ENCODE assay signal across 12 cellular contexts in the genomic region with DNA sequence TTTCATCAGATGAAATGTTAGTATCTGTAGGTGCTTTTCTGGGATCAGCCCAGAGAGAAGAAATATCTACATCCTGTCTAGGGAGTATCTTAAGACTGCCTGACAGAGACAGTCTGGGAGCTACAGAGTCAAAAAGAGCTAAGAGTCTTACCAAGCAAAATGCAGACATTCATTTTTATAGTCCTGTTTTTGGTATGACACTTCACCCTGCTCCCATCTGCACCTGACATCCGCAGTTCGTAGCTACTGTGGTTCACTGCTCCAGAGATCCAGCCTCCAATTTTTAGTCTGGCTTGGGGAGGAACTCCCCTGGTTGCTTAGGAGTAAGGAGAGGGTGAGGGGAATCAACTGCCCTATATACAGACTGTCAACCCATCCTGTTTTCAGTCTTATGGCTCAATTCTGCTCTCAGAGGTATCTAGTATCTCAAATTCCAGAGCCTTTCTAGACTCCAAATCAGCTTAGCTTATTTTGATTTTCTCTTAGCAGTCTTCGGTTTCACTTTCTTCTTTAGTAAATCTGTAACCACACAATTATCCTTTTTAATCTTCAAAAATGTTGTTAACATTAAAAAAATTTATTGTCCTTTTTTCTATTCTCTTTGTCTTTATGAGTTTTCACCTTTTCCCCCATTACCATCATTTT.
DNase-seq lines count a peak whose midpoint lies in the region; ATAC-seq and TF ChIP-seq lines count a peak whose summit lies in the region.
"Had no signal": no experiment of that assay in that cellular context is flagged by ENCODE, and none has a peak within 500 bp of the region (broad histone marks: within the 10 kb centered on the region; RNA-seq: fewer than 3 reads in every experiment).

No MANE protein-coding gene starts in this region.

- H3K27me3 Mint-ChIP-seq in activated CD4-positive, alpha-beta T cell treated with anti-CD3 and anti-CD28 coated beads for 36 hours, result peaks cover 34% of the 10 kb centered on the region
- no peaks in the 10 kb centered on the region for H3K27me3 Mint-ChIP-seq in nephron (ENCODE audit: low read depth)
- peaks cover 7% of the 10 kb centered on the region for H3K27me3 Mint-ChIP-seq in nephron progenitor cell (ENCODE audit: low read depth, poor library complexity)

- peak; percentile 18 for DNase-seq in activated CD4-positive, alpha-beta T cell treated with anti-CD3 and anti-CD28 coated beads for 36 hours
- DNase-seq in activated CD4-positive, alpha-beta T cell treated with anti-CD3 and anti-CD28 coated beads, Interleukin-2, amount 50 U/mL, for 1 hour, result no peak
- no peak for DNase-seq in hepatic stellate cell (ENCODE audit: low spot score)
- DNase-seq in nephron progenitor cell, result no peak
- DNase-seq: 8988T; activated naive CD4-positive, alpha-beta T cell treated with anti-CD3 and anti-CD28 coated beads, Interleukin-2, amount 10 ng/mL, durations not matched to agents 7 days and 5 days; mammary epithelial cell; NCI-H2171 had no signal

- CTCF ChIA-PET in activated CD4-positive, alpha-beta T cell treated with anti-CD3 and anti-CD28 coated beads for 36 hours (lab: Charles Lee), result interaction anchor here (1.0 to 2.0 kb wide), 4 partner anchors 17 to 98 kb away, joined by 3 to 9 read pairs (median 3); no protein-coding TSS in a partner anchor

- H3K4me1 Mint-ChIP-seq in activated CD4-positive, alpha-beta T cell treated with anti-CD3 and anti-CD28 coated beads for 36 hours, result peaks cover 16% of the 10 kb centered on the region
- H3K4me1 Mint-ChIP-seq in nephron (peaks cover 7% of the 10 kb centered on the region), nephron progenitor cell (peaks cover 13% of the 10 kb centered on the region)

- H3K27ac Mint-ChIP-seq in activated CD4-positive, alpha-beta T cell treated with anti-CD3 and anti-CD28 coated beads for 36 hours, result no peak overlapping the region
- H3K27ac Mint-ChIP-seq in nephron, result peak overlapping the region; percentile 30 to 72 (median 38)
- H3K27ac Mint-ChIP-seq in nephron progenitor cell, result no peak overlapping the region
- H3K27ac Mint-ChIP-seq: activated naive CD4-positive, alpha-beta T cell treated with anti-CD3 and anti-CD28 coated beads, Interleukin-2, amount 10 ng/mL, durations not matched to agents 7 days and 5 days had no signal

- TF ChIP-seq CTCF in nephron (IDR thresholded peaks at IDR 0.05; ENCODE audit: unreplicated experiment in 3 of 3) (no peak), nephron progenitor cell (IDR thresholded peaks at IDR 0.05) (no peak)

- ATAC-seq in activated CD4-positive, alpha-beta T cell treated with anti-CD3 and anti-CD28 coated beads for 36 hours, result peak; percentile 84
- ATAC-seq in GM21619 (IDR thresholded peaks at IDR 0.05; ENCODE audit: unreplicated experiment), result peak; percentile 59
- ATAC-seq in HG03432 (IDR thresholded peaks at IDR 0.05; ENCODE audit: unreplicated experiment), result peak; percentile 78
- no peak for ATAC-seq in HG03097 (IDR thresholded peaks at IDR 0.05; ENCODE audit: low FRiP score, unreplicated experiment)

- intact Hi-C loops in activated CD4-positive, alpha-beta T cell treated with anti-CD3 and anti-CD28 coated beads for 36 hours (cut with DNase I, micrococcal nuclease), result loop anchor here (1.0 to 2.0 kb wide), 2 partner anchors 48 to 109 kb away; no protein-coding TSS in a partner anchor

- H3K36me3 Mint-ChIP-seq in activated CD4-positive, alpha-beta T cell treated with anti-CD3 and anti-CD28 coated beads for 36 hours (ENCODE audit: low read depth), result no peaks in the 10 kb centered on the region
- H3K36me3 Mint-ChIP-seq in nephron (ENCODE audit: low read depth) (no peaks in the 10 kb centered on the region), nephron progenitor cell (ENCODE audit: low read depth) (no peaks in the 10 kb centered on the region)
- H3K36me3 Mint-ChIP-seq: activated naive CD4-positive, alpha-beta T cell treated with anti-CD3 and anti-CD28 coated beads, Interleukin-2, amount 10 ng/mL, durations not matched to agents 7 days and 5 days had no signal

- POLR2A ChIA-PET in activated CD4-positive, alpha-beta T cell treated with anti-CD3 and anti-CD28 coated beads for 36 hours (lab: Charles Lee), result interaction anchor here (0.6 to 1.0 kb wide), 2 partner anchors 44 to 47 kb away, joined by 3 read pairs; no protein-coding TSS in a partner anchor

- no peak overlapping the region for H3K4me3 Mint-ChIP-seq in activated CD4-positive, alpha-beta T cell treated with anti-CD3 and anti-CD28 coated beads for 36 hours
- H3K4me3 Mint-ChIP-seq in nephron (no peak overlapping the region), nephron progenitor cell (no peak overlapping the region)
- H3K4me3 Mint-ChIP-seq: activated naive CD4-positive, alpha-beta T cell treated with anti-CD3 and anti-CD28 coated beads, Interleukin-2, amount 10 ng/mL, durations not matched to agents 7 days and 5 days had no signal

- H3K9me3 Mint-ChIP-seq in activated CD4-positive, alpha-beta T cell treated with anti-CD3 and anti-CD28 coated beads for 36 hours (ENCODE audit: low read depth), result no peaks in the 10 kb centered on the region
- H3K9me3 Mint-ChIP-seq in nephron (peaks cover 11% of the 10 kb centered on the region), nephron progenitor cell (peaks cover 11% of the 10 kb centered on the region)
- H3K9me3 Mint-ChIP-seq: activated naive CD4-positive, alpha-beta T cell treated with anti-CD3 and anti-CD28 coated beads, Interleukin-2, amount 10 ng/mL, durations not matched to agents 7 days and 5 days had no signal

Comparison
In these comparisons a context has a peak if more than half of its experiments do, and no peak if none do; other contexts are left out.
1. H3K27ac Mint-ChIP-seq: peak in nephron (3 of 3); none in activated CD4-positive, alpha-beta T cell treated with anti-CD3 and anti-CD28 coated beads for 36 hours (single experiment) and nephron progenitor cell (single experiment).